Comparison of ENCODE assay signal across 21 cellular contexts in the genomic region with DNA sequence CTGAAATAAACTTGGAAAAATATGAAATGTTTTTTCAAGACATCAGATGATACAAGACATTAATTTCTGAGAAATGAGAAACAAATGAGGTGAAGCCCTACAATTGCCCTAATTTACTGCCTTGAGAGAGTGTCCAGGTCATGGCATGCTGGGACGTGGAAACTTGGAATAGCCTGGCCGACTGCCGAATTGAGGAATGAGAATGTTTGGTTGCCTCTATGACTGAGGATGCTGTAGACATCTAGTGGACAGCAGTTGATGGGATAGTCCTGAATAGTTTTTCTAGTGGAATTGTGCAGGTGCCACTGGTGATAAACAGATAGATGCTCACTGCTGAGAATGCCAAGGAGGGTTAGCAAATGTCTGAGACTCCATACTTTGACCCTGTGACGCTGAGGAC. TPM values are rescaled to one million over a fixed set of nuclear protein-coding genes. Genes with fewer than 3 reads are reported as not detected.
DNase-seq lines count a peak whose midpoint lies in the region; ATAC-seq and TF ChIP-seq lines count a peak whose summit lies in the region.
"Had no signal": no experiment of that assay in that cellular context is flagged by ENCODE, and none has a peak within 500 bp of the region (broad histone marks: within the 10 kb centered on the region; RNA-seq: fewer than 3 reads in every experiment).

No MANE protein-coding gene starts in this region.

- no peak for TF ChIP-seq POLR2A in vagina (IDR thresholded peaks at IDR 0.05)
- no peak for TF ChIP-seq POLR2A in prostate gland (IDR thresholded peaks at IDR 0.05)
- no peak for TF ChIP-seq POLR2A in GM18505 (IDR thresholded peaks at IDR 0.05; ENCODE audit: borderline replicate concordance, extremely low read depth, insufficient read depth, insufficient read length)

- H3K27me3 ChIP-seq in RWPE2 (ENCODE audit: insufficient read depth, poor library complexity, severe bottlenecking) (no peaks in the 10 kb centered on the region), vagina (no peaks in the 10 kb centered on the region), prostate gland (replicated peaks; ENCODE audit: insufficient read depth) (no peaks in the 10 kb centered on the region)
- H3K27me3 ChIP-seq: Peyer's patch had no signal

- H3K36me3 ChIP-seq in RWPE2 (ENCODE audit: low read depth) (no peaks in the 10 kb centered on the region), vagina (no peaks in the 10 kb centered on the region), prostate gland (no peaks in the 10 kb centered on the region)
- H3K36me3 ChIP-seq: Peyer's patch had no signal

- DNase-seq in EH (ENCODE audit: low read depth) (peak; percentile 21), RWPE2 (ENCODE audit: low spot score) (no peak), fibroblast of the aortic adventitia (ENCODE audit: low read depth) (peak; percentile 48), epidermal melanocyte (ENCODE audit: insufficient read length, low spot score) (no peak), vagina (ENCODE audit: extremely low spot score in 2 of 2) (no peak), prostate gland (ENCODE audit: low spot score) (no peak)
- DNase-seq: ACHN, HCEC 1CT, KBM-7, NCI-H1092 treated with DMSO at 0.1 percent for 48 hours, NCI-H2081, NCI-H2171, NCI-H345, NCI-H524, NCI-H774, Peyer's patch, Right ventricle myocardium superior had no signal

- WGBS in prostate gland = 71% methylated on average over 4 of the region's 4 CpGs

- TF ChIP-seq CTCF in RWPE2 (IDR thresholded peaks at IDR 0.05; ENCODE audit: poor library complexity, severe bottlenecking) (no peak), fibroblast of the aortic adventitia (IDR thresholded peaks at IDR 0.05; ENCODE audit: insufficient read depth, low read length) (peak; percentile 11), vagina (IDR thresholded peaks at IDR 0.05) (no peak), prostate gland (IDR thresholded peaks at IDR 0.05) (no peak)

- intact Hi-C loops in vagina (cut with DNase I) (no loop called here), prostate gland (cut with DNase I) (no loop called here)

- H3K9me3 ChIP-seq in RWPE2 (ENCODE audit: severe bottlenecking) (no peaks in the 10 kb centered on the region), vagina (no peaks in the 10 kb centered on the region), prostate gland (no peaks in the 10 kb centered on the region)
- H3K9me3 ChIP-seq: Peyer's patch had no signal

- no peak overlapping the region for H3K4me3 ChIP-seq in RWPE2 (ENCODE audit: severe bottlenecking)
- H3K4me3 ChIP-seq in fibroblast of the aortic adventitia (ENCODE audit: low read depth, low read length) = no peak overlapping the region
- no peak overlapping the region for H3K4me3 ChIP-seq in vagina
- H3K4me3 ChIP-seq in prostate gland = no peak overlapping the region
- H3K4me3 ChIP-seq: GM12878, GM23338, Peyer's patch had no signal

- H3K27ac ChIP-seq in RWPE2 (ENCODE audit: poor library complexity, severe bottlenecking) (no peak overlapping the region), vagina (no peak overlapping the region), prostate gland (no peak overlapping the region)
- H3K27ac ChIP-seq: HL-60, Peyer's patch had no signal

- ATAC-seq in RWPE2 (ENCODE audit: low read depth) (peak; percentile 52), GM18505 (IDR thresholded peaks at IDR 0.05; ENCODE audit: unreplicated experiment) (no peak)
- ATAC-seq: GM12878, GM23338 had no signal

- no peaks in the 10 kb centered on the region for H3K4me1 ChIP-seq in RWPE2 (ENCODE audit: insufficient read depth, poor library complexity, severe bottlenecking)
- no peaks in the 10 kb centered on the region for H3K4me1 ChIP-seq in vagina
- H3K4me1 ChIP-seq in prostate gland (replicated peaks) = no peaks in the 10 kb centered on the region
- H3K4me1 ChIP-seq: Peyer's patch had no signal

RNA-seq across cellular contexts. Expression of a gene that starts 56.4 kb away (rescaled TPM):
- total RNA-seq in fibroblast of the aortic adventitia (ENCODE audit: low replicate concordance) (31.8 and 38.8 TPM in 2 replicates), vagina (17.2 TPM), prostate gland (10 to 100 TPM; 16.3 to 17.8 TPM)

Comparison
In these comparisons a context has a peak if more than half of its experiments do, and no peak if none do; other contexts are left out.
1. DNase-seq: peak in EH (single experiment) and fibroblast of the aortic adventitia (single experiment); none in RWPE2 (single experiment), epidermal melanocyte (single experiment), vagina (0 of 2) and prostate gland (single experiment).